ENCODE assay signal across 8 cellular contexts in the genomic region with DNA sequence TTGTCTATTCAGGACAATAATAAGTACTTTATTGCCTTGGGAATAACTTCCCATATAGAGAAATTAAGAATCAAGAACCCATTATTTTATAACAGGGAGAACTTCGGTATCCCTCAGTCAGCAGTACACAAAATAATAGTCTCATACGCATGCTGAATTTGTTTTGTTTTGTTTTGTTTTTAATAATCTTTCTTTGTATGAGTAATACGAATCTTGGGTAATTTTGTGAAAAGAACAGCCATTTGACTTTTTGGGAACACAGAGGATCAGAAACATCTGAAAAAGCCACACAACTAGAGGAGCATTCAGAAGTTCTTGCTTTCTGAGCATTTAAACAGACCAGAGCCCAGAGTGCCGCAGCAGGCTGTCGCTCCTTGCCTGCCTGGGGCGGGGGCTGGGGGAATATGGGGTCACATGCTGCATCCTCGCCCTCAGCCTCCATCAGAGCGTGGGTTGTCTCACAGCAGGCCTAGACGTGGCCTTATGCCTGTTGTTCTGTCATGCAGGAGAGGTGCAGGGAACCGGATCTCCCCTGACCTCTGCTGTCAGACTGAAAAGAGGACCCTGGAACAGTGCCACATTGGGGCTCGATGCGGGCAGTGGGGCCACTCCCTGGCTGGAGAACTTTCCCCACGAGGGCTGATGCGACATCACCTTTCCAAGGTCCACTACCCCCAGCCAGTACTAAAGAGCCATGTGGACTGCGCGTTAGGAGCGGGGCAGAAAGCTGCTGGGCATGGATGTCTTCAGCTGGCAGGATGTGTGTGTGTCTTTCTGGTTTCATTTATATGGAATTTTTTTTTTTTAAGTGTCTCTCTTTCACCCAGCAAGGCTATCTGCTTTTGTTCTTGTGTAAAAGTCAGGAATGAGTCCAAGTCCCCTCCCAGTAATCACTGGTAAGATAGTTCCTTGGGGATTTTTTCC.
DNase-seq lines count a peak whose midpoint lies in the region; ATAC-seq and TF ChIP-seq lines count a peak whose summit lies in the region.

No MANE protein-coding gene starts in this region.

- H3K4me1 ChIP-seq in osteoblast (ENCODE audit: insufficient read depth, low read length) (peaks cover 78% of the 10 kb centered on the region), neural progenitor cell (peaks cover 33% of the 10 kb centered on the region)

- no peaks in the 10 kb centered on the region for H3K9me3 Mint-ChIP-seq in central memory CD8-positive, alpha-beta T cell
- H3K9me3 Mint-ChIP-seq in neural progenitor cell: no peaks in the 10 kb centered on the region

- H2AFZ ChIP-seq in osteoblast (ENCODE audit: low read length) (no peak overlapping the region), neural progenitor cell (replicated peaks) (no peak overlapping the region)

- H3K4me2 ChIP-seq in osteoblast (ENCODE audit: insufficient read depth, low read length) (peak overlapping the region; percentile 11), neural progenitor cell (no peak overlapping the region)

- no peak overlapping the region for H3K9ac ChIP-seq in neural progenitor cell

- H3K36me3 ChIP-seq in osteoblast (ENCODE audit: insufficient read depth, low read length): peaks cover 33% of the 10 kb centered on the region
- peaks cover 89% of the 10 kb centered on the region for H3K36me3 ChIP-seq in MG63
- H3K36me3 ChIP-seq in neural progenitor cell: no peaks in the 10 kb centered on the region

- no peak overlapping the region for H3K4me3 Mint-ChIP-seq in central memory CD8-positive, alpha-beta T cell
- no peak overlapping the region for H3K4me3 Mint-ChIP-seq in neural progenitor cell

- peaks cover 10% of the 10 kb centered on the region for H3K4me1 Mint-ChIP-seq in central memory CD8-positive, alpha-beta T cell
- H3K4me1 Mint-ChIP-seq in neural progenitor cell: peaks cover 90% of the 10 kb centered on the region

- H3K79me2 ChIP-seq in osteoblast (ENCODE audit: insufficient read depth, low read length): peaks cover 92% of the 10 kb centered on the region
- H3K79me2 ChIP-seq in neural progenitor cell (ENCODE audit: low read depth): peaks cover 6% of the 10 kb centered on the region

- TF ChIP-seq CTCF in osteoblast (IDR thresholded peaks at IDR 0.05; ENCODE audit: extremely low read depth, low read depth, low read length) (no peak), neural progenitor cell (IDR thresholded peaks at IDR 0.05) (no peak)

- H3K27ac ChIP-seq in osteoblast (ENCODE audit: low read depth, low read length) (peak overlapping the region; percentile 89), neural progenitor cell (no peak overlapping the region)

- peaks cover 15% of the 10 kb centered on the region for H3F3A ChIP-seq in neural progenitor cell (ENCODE audit: low read depth)

- H3K27me3 Mint-ChIP-seq in central memory CD8-positive, alpha-beta T cell: no peaks in the 10 kb centered on the region
- H3K27me3 Mint-ChIP-seq in neural progenitor cell (ENCODE audit: insufficient read depth, low read depth): peaks cover 3% of the 10 kb centered on the region

- no peak for DNase-seq in central memory CD8-positive, alpha-beta T cell (ENCODE audit: low spot score in 2 of 2)
- DNase-seq in osteoblast (ENCODE audit: insufficient read length, low spot score, missing footprints) (no peak), MG63 (no peak), SK-N-DZ (ENCODE audit: low spot score) (no peak), neural progenitor cell (ENCODE audit: low spot score) (no peak)
- DNase-seq in activated CD8-positive, alpha-beta memory T cell treated with anti-CD3 and anti-CD28 coated beads for 24 hours: no peak

- peaks cover 3% of the 10 kb centered on the region for H4K20me1 ChIP-seq in osteoblast (ENCODE audit: insufficient read depth, low read length)
- peaks cover 23% of the 10 kb centered on the region for H4K20me1 ChIP-seq in neural progenitor cell (ENCODE audit: low read depth)

- peak; percentile 58 for ATAC-seq in GM18519 (IDR thresholded peaks at IDR 0.05; ENCODE audit: low FRiP score, unreplicated experiment)
- peak; percentile 64 for ATAC-seq in HG03066 (IDR thresholded peaks at IDR 0.05; ENCODE audit: low read depth, unreplicated experiment)
- no peak for ATAC-seq in central memory CD8-positive, alpha-beta T cell (replicated peaks; ENCODE audit: extremely low read depth, poor library complexity, severe bottlenecking)

- H3K9me3 ChIP-seq in osteoblast (ENCODE audit: low read depth, low read length): no peaks in the 10 kb centered on the region
- H3K9me3 ChIP-seq in MG63: no peaks in the 10 kb centered on the region
- no peaks in the 10 kb centered on the region for H3K9me3 ChIP-seq in neural progenitor cell (ENCODE audit: low read depth)

- no peaks in the 10 kb centered on the region for H3K36me3 Mint-ChIP-seq in central memory CD8-positive, alpha-beta T cell (ENCODE audit: insufficient read depth)
- peaks cover 14% of the 10 kb centered on the region for H3K36me3 Mint-ChIP-seq in neural progenitor cell

- H3K27me3 ChIP-seq in osteoblast (ENCODE audit: insufficient read depth, low read length) (no peaks in the 10 kb centered on the region), MG63 (no peaks in the 10 kb centered on the region), neural progenitor cell (no peaks in the 10 kb centered on the region)

- H3K27ac Mint-ChIP-seq in central memory CD8-positive, alpha-beta T cell (ENCODE audit: low read depth): peak overlapping the region; percentile 13
- H3K27ac Mint-ChIP-seq in neural progenitor cell: no peak overlapping the region

- no peak overlapping the region for H3K4me3 ChIP-seq in osteoblast (ENCODE audit: insufficient read depth, low read length)
- H3K4me3 ChIP-seq in MG63: no peak overlapping the region
- no peak overlapping the region for H3K4me3 ChIP-seq in neural progenitor cell
